In the genomic region with DNA sequence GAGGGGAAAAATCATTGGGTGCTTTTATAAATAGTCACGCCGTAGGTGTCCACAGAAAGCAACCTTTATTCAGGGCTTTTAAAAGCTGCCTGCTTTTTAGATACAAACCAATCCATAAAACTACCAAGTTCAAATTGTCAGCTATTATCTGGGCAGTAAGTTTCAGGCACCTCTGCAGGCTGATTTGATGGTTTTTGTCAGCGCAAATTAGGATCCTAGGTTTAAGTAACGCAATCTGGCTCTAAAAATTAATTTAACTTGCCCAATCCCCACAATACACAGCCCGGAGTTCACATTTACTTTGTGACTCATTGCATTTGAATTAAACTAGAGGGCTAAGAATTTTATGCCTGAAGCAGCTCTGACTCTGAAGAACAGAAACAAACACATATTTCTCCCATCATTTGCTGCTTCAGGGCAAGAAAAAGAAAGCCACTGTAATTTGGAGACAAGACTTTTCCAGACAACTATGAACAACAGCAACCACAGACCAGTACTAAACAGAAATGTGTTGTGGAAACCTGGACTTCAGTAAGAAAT, we compare ENCODE assay signal across 10 cellular contexts. TPM values are rescaled to one million over a fixed set of nuclear protein-coding genes. Genes with fewer than 3 reads are reported as not detected.
DNase-seq lines count a peak whose midpoint lies in the region; ATAC-seq, FAIRE-seq and TF ChIP-seq lines count a peak whose summit lies in the region.
"Had no signal": no experiment of that assay in that cellular context is flagged by ENCODE, and none has a peak within 500 bp of the region (broad histone marks: within the 10 kb centered on the region; RNA-seq: fewer than 3 reads in every experiment).

No MANE protein-coding gene starts in this region.

- H3K9me3 Mint-ChIP-seq in astrocyte (ENCODE audit: unreplicated experiment), result no peaks in the 10 kb centered on the region
- H3K9me3 Mint-ChIP-seq: naive B cell had no signal

- no peak overlapping the region for H3K4me3 Mint-ChIP-seq in astrocyte (ENCODE audit: unreplicated experiment)
- H3K4me3 Mint-ChIP-seq: naive B cell had no signal

- peak overlapping the region; percentile 93 for H3K27ac Mint-ChIP-seq in astrocyte (ENCODE audit: unreplicated experiment)
- H3K27ac Mint-ChIP-seq: naive B cell had no signal

- DNase-seq in HCEC 1CT (peak; percentile 76), astrocyte (ENCODE audit: low read depth) (peak; percentile 93), hepatic stellate cell (ENCODE audit: low spot score) (peak; percentile 51), GM10266 (ENCODE audit: extremely low spot score) (no peak)
- DNase-seq: naive B cell, SHP77 treated with DMSO at 0.1 percent for 48 hours had no signal

- H2AFZ ChIP-seq in astrocyte (ENCODE audit: low read depth, low read length), result no peak overlapping the region

- H3K4me2 ChIP-seq in astrocyte (ENCODE audit: low read length) (peak overlapping the region; percentile 74), skeletal muscle satellite cell (ENCODE audit: low read length) (peak overlapping the region; percentile 44)

- H4K20me1 ChIP-seq in astrocyte (ENCODE audit: insufficient read depth, low read length), result peaks cover 22% of the 10 kb centered on the region

- peak; percentile 23 for FAIRE-seq in astrocyte (lab: Jason Lieb, UNC)

- no peak for ATAC-seq in GM19023 (IDR thresholded peaks at IDR 0.05; ENCODE audit: unreplicated experiment)
- ATAC-seq in HG03469 (IDR thresholded peaks at IDR 0.05; ENCODE audit: unreplicated experiment), result no peak
- ATAC-seq in HG03565 (IDR thresholded peaks at IDR 0.05; ENCODE audit: unreplicated experiment), result no peak

- H3K27me3 ChIP-seq in astrocyte (ENCODE audit: insufficient read depth, low read length) (no peaks in the 10 kb centered on the region), skeletal muscle satellite cell (ENCODE audit: control insufficient read depth, insufficient read depth, low read length) (no peaks in the 10 kb centered on the region)

- H3K4me1 Mint-ChIP-seq in astrocyte (ENCODE audit: low read depth, unreplicated experiment), result peaks cover 22% of the 10 kb centered on the region
- H3K4me1 Mint-ChIP-seq: naive B cell had no signal

- peaks cover 29% of the 10 kb centered on the region for H3K4me1 ChIP-seq in astrocyte (ENCODE audit: insufficient read depth, low read length)
- H3K4me1 ChIP-seq in skeletal muscle satellite cell (ENCODE audit: control insufficient read depth, insufficient read depth, low read length), result peaks cover 54% of the 10 kb centered on the region

- H3K4me3 ChIP-seq in astrocyte (ENCODE audit: insufficient read depth, low read depth, low read length) (peak overlapping the region; percentile 20), skeletal muscle satellite cell (ENCODE audit: low read length) (peak overlapping the region; percentile 35)

- no peak for TF ChIP-seq CTCF in astrocyte (IDR thresholded peaks at IDR 0.05; ENCODE audit: insufficient read depth, low read depth, low read length)
- TF ChIP-seq CTCF in GM10266 (IDR thresholded peaks at IDR 0.05; ENCODE audit: control insufficient read depth, insufficient read depth, low read depth, missing control alignments), result no peak

- H3K9ac ChIP-seq in astrocyte (ENCODE audit: low read length) (peak overlapping the region; percentile 72), skeletal muscle satellite cell (ENCODE audit: low read depth, low read length) (peak overlapping the region; percentile 70)

- H3K36me3 Mint-ChIP-seq in astrocyte (ENCODE audit: low read depth, unreplicated experiment), result peaks cover 7% of the 10 kb centered on the region
- H3K36me3 Mint-ChIP-seq: naive B cell had no signal

- peaks cover 15% of the 10 kb centered on the region for H3K36me3 ChIP-seq in astrocyte (ENCODE audit: insufficient read depth, low read length)
- H3K36me3 ChIP-seq in skeletal muscle satellite cell (ENCODE audit: insufficient read depth, low read length), result peaks cover 66% of the 10 kb centered on the region

- no peaks in the 10 kb centered on the region for H3K27me3 Mint-ChIP-seq in astrocyte (ENCODE audit: low read depth, unreplicated experiment)

- H3K9me3 ChIP-seq in astrocyte (ENCODE audit: insufficient read depth, low read depth, low read length) (no peaks in the 10 kb centered on the region), skeletal muscle satellite cell (replicated peaks; ENCODE audit: low read length) (no peaks in the 10 kb centered on the region)

- H3K27ac ChIP-seq in astrocyte (ENCODE audit: low read depth, low read length), result peak overlapping the region; percentile 84

- H3K79me2 ChIP-seq in astrocyte (ENCODE audit: insufficient read depth, low read length), result peaks cover 91% of the 10 kb centered on the region

RNA-seq across cellular contexts. Expression of gene NRP1, which starts 43.3 kb away (rescaled TPM):
- total RNA-seq in astrocyte, result 59.4 and 73.5 TPM in 2 replicates
- total RNA-seq in skeletal muscle satellite cell (2012; rRNA removed), result 292 and 302 TPM in 2 replicates
